In genomic region chr1:67124455-67124854, GRCh38 we compare ENCODE assay signal across 39 cellular contexts. TPM values are rescaled to one million over a fixed set of nuclear protein-coding genes. Genes with fewer than 3 reads are reported as not detected.
"Had no signal": no experiment of that assay in that cellular context is flagged by ENCODE, and none has a peak within 500 bp of the region (broad histone marks: within the 10 kb centered on the region; RNA-seq: fewer than 3 reads in every experiment).

No MANE protein-coding gene starts in this region.

- H3K9me3 ChIP-seq: adrenal gland had no signal

- H3K9me3 Mint-ChIP-seq: activated B cell treated with CpG ODN at 0.5 μM for 24 hours; activated CD4-positive, alpha-beta memory T cell treated with anti-CD3 and anti-CD28 coated beads for 36 hours; activated CD8-positive, alpha-beta T cell treated with anti-CD3 and anti-CD28 coated beads for 36 hours; activated naive CD4-positive, alpha-beta T cell treated with anti-CD3 and anti-CD28 coated beads for 36 hours; activated T-cell treated with anti-CD3 and anti-CD28 coated beads, Interleukin-2, amount 50 U/mL, for 4 hours; activated T-cell treated with anti-CD3 and anti-CD28 coated beads, Interleukin-2, amount 50 U/mL, for 72 hours; activated T-helper 1 cell treated with anti-CD3 and anti-CD28 coated beads, Interleukin-12 subunit alpha, Interleukin-12 subunit beta, Interleukin-2, Interleukin-4 antibody, amounts not matched to agents 30 ng/mL and 10 ng/mL and 1 ng/mL, durations not matched to agents 14 hours and 24 hours and 36 hours; central memory CD8-positive, alpha-beta T cell; T-helper 1 cell treated with Interleukin-12 subunit alpha and Interleukin-12 subunit beta and Interleukin-4 antibody, amounts not matched to agents 30 μg/mL and 1 μg/mL, for 36 hours; T-helper 2 cell treated with Interferon-gamma antibody and Interleukin-4, amounts not matched to agents 5 μg/mL and 100 μg/mL, for 36 hours had no signal

- FAIRE-seq: astrocyte, bronchial epithelial cell, TTC549 had no signal

- H3K36me3 Mint-ChIP-seq: activated CD4-positive, alpha-beta memory T cell treated with anti-CD3 and anti-CD28 coated beads for 36 hours; activated naive CD4-positive, alpha-beta T cell treated with anti-CD3 and anti-CD28 coated beads, Interleukin-2, amount 50 U/mL, for 72 hours; activated naive CD8-positive, alpha-beta T cell treated with anti-CD3 and anti-CD28 coated beads for 36 hours; brain had no signal

- H3K4me3 ChIP-seq: adrenal gland, cardiac muscle cell had no signal

- DNase-seq: activated B cell treated with CpG ODN at 0.5 μM for 24 hours; activated CD4-positive, alpha-beta memory T cell treated with anti-CD3 and anti-CD28 coated beads for 36 hours; activated CD4-positive, alpha-beta T cell treated with anti-CD3 and anti-CD28 coated beads for 4 hours; activated CD4-positive, alpha-beta T cell treated with anti-CD3 and anti-CD28 coated beads, Interleukin-2, amount 50 U/mL, for 1 hour; activated CD4-positive, alpha-beta T cell treated with anti-CD3 and anti-CD28 coated beads, Interleukin-2, amount 50 U/mL, for 4 hours; activated CD4-positive, CD25-positive, alpha-beta regulatory T cell treated with anti-CD3 and anti-CD28 coated beads, Interleukin-2, amount 50 U/mL, for 72 hours; activated CD8-positive, alpha-beta memory T cell treated with anti-CD3 and anti-CD28 coated beads, Interleukin-2, amount 50 U/mL, for 4 hours; activated CD8-positive, alpha-beta T cell treated with anti-CD3 and anti-CD28 coated beads for 36 hours; activated effector memory CD4-positive, alpha-beta T cell treated with anti-CD3 and anti-CD28 coated beads, Interleukin-2, amount 50 U/mL, for 16 hours; activated gamma-delta T cell treated with Interleukin-2 at 50 U/mL for 16 hours; activated naive CD4-positive, alpha-beta T cell; activated naive CD4-positive, alpha-beta T cell treated with anti-CD3 and anti-CD28 coated beads for 36 hours; activated naive CD4-positive, alpha-beta T cell treated with anti-CD3 and anti-CD28 coated beads, Interleukin-2, amount 50 U/mL, for 16 hours; activated naive CD8-positive, alpha-beta T cell treated with anti-CD3 and anti-CD28 coated beads for 36 hours; activated T-cell treated with anti-CD3 and anti-CD28 coated beads for 4 hours; activated T-cell treated with anti-CD3 and anti-CD28 coated beads, Interleukin-2, amount 50 U/mL, for 1 hour; activated T-cell treated with anti-CD3 and anti-CD28 coated beads, Interleukin-2, amount 50 U/mL, for 4 hours; activated T-cell treated with anti-CD3 and anti-CD28 coated beads, Interleukin-2, amount 50 U/mL, for 72 hours; amniotic stem cell; aorta; caudate nucleus; cerebellar nuclear complex; T-helper 1 cell; T-helper 2 cell; T-helper 9 cell had no signal

- H3K27ac ChIP-seq: adrenal gland, cardiac muscle cell, VCaP had no signal

- ATAC-seq: activated CD8-positive, alpha-beta T cell treated with anti-CD3 and anti-CD28 coated beads for 36 hours; activated naive CD4-positive, alpha-beta T cell treated with anti-CD3 and anti-CD28 coated beads, Interleukin-2, amount 50 U/mL, for 72 hours; activated T-cell treated with anti-CD3 and anti-CD28 coated beads, Interleukin-2, amount 50 U/mL, for 4 hours; activated T-cell treated with anti-CD3 and anti-CD28 coated beads, Interleukin-2, amount 50 U/mL, for 72 hours; activated T-helper 17 cell treated with anti-CD3 and anti-CD28 coated beads, Interleukin-2, amount 50 U/mL, for 72 hours had no signal

- H3K4me3 Mint-ChIP-seq: activated B cell treated with CpG ODN at 0.5 μM for 24 hours; activated CD4-positive, alpha-beta memory T cell treated with anti-CD3 and anti-CD28 coated beads for 36 hours; activated CD8-positive, alpha-beta T cell treated with anti-CD3 and anti-CD28 coated beads for 36 hours; activated naive CD4-positive, alpha-beta T cell treated with anti-CD3 and anti-CD28 coated beads for 36 hours; activated naive CD8-positive, alpha-beta T cell treated with anti-CD3 and anti-CD28 coated beads for 36 hours; activated T-cell treated with anti-CD3 and anti-CD28 coated beads, Interleukin-2, amount 50 U/mL, for 4 hours; activated T-cell treated with anti-CD3 and anti-CD28 coated beads, Interleukin-2, amount 50 U/mL, for 72 hours; activated T-helper 1 cell treated with anti-CD3 and anti-CD28 coated beads, Interleukin-12 subunit alpha, Interleukin-12 subunit beta, Interleukin-2, Interleukin-4 antibody, amounts not matched to agents 30 ng/mL and 10 ng/mL and 1 ng/mL, durations not matched to agents 14 hours and 24 hours and 36 hours; activated T-helper 17 cell treated with anti-CD3 and anti-CD28 coated beads, Interleukin-2, amount 50 U/mL, for 72 hours; brain; central memory CD8-positive, alpha-beta T cell; T-helper 1 cell treated with Interleukin-12 subunit alpha and Interleukin-12 subunit beta and Interleukin-4 antibody, amounts not matched to agents 30 μg/mL and 1 μg/mL, for 36 hours; T-helper 2 cell treated with Interferon-gamma antibody and Interleukin-4, amounts not matched to agents 5 μg/mL and 100 μg/mL, for 36 hours had no signal

- H3K36me3 ChIP-seq: adrenal gland, cardiac muscle cell had no signal

- H3K27me3 Mint-ChIP-seq: activated B cell treated with CpG ODN at 0.5 μM for 24 hours; activated CD8-positive, alpha-beta T cell treated with anti-CD3 and anti-CD28 coated beads for 36 hours; activated naive CD8-positive, alpha-beta T cell treated with anti-CD3 and anti-CD28 coated beads for 36 hours; brain; central memory CD8-positive, alpha-beta T cell had no signal

- H3K27me3 ChIP-seq: adrenal gland, cardiac muscle cell had no signal

- H3K4me1 Mint-ChIP-seq: activated B cell treated with CpG ODN at 0.5 μM for 24 hours; activated T-helper 17 cell treated with anti-CD3 and anti-CD28 coated beads, Interleukin-2, amount 50 U/mL, for 72 hours; brain; central memory CD8-positive, alpha-beta T cell had no signal

- H3K27ac Mint-ChIP-seq: activated B cell treated with CpG ODN at 0.5 μM for 24 hours; activated CD4-positive, alpha-beta memory T cell treated with anti-CD3 and anti-CD28 coated beads for 36 hours; activated CD8-positive, alpha-beta T cell treated with anti-CD3 and anti-CD28 coated beads for 36 hours; activated naive CD4-positive, alpha-beta T cell treated with anti-CD3 and anti-CD28 coated beads for 36 hours; activated naive CD4-positive, alpha-beta T cell treated with anti-CD3 and anti-CD28 coated beads, Interleukin-2, amount 50 U/mL, for 72 hours; activated naive CD8-positive, alpha-beta T cell treated with anti-CD3 and anti-CD28 coated beads for 36 hours; activated T-cell treated with anti-CD3 and anti-CD28 coated beads, Interleukin-2, amount 50 U/mL, for 72 hours; activated T-helper 1 cell treated with anti-CD3 and anti-CD28 coated beads, Interleukin-12 subunit alpha, Interleukin-12 subunit beta, Interleukin-2, Interleukin-4 antibody, amounts not matched to agents 30 ng/mL and 10 ng/mL and 1 ng/mL, durations not matched to agents 14 hours and 24 hours and 36 hours; activated T-helper 17 cell treated with anti-CD3 and anti-CD28 coated beads, Interleukin-2, amount 50 U/mL, for 72 hours; brain; T-helper 1 cell treated with Interleukin-12 subunit alpha and Interleukin-12 subunit beta and Interleukin-4 antibody, amounts not matched to agents 30 μg/mL and 1 μg/mL, for 36 hours; T-helper 2 cell treated with Interferon-gamma antibody and Interleukin-4, amounts not matched to agents 5 μg/mL and 100 μg/mL, for 36 hours had no signal

- H3K4me1 ChIP-seq: adrenal gland had no signal

RNA-seq across cellular contexts. Expression of gene C1orf141, which starts 10.3 kb away (rescaled TPM):
- total RNA-seq: activated B cell treated with CpG ODN at 0.5 μM for 24 hours; activated CD8-positive, alpha-beta memory T cell treated with anti-CD3 and anti-CD28 coated beads for 36 hours; activated CD8-positive, alpha-beta T cell treated with anti-CD3 and anti-CD28 coated beads for 36 hours; activated naive CD8-positive, alpha-beta T cell treated with anti-CD3 and anti-CD28 coated beads for 36 hours; activated T-helper 1 cell treated with anti-CD3 and anti-CD28 coated beads, Interleukin-12 subunit alpha, Interleukin-12 subunit beta, Interleukin-2, Interleukin-4 antibody, amounts not matched to agents 30 ng/mL and 10 ng/mL and 1 ng/mL, durations not matched to agents 14 hours and 24 hours and 36 hours; adrenal gland; aorta; astrocyte; bronchial epithelial cell; cardiac muscle cell had no signal
- polyA plus RNA-seq: adrenal gland, cardiac muscle cell had no signal

RNA-seq across cellular contexts. Expression of gene IL23R, which starts 41.8 kb away (rescaled TPM):
- total RNA-seq: activated B cell treated with CpG ODN at 0.5 μM for 24 hours, astrocyte, bronchial epithelial cell, cardiac muscle cell had no signal
- polyA plus RNA-seq: aorta, cardiac muscle cell had no signal
